ENCODE assay signal across 14 cellular contexts in genomic region chr11:70788247-70789022, GRCh38.
DNase-seq lines count a peak whose midpoint lies in the region; ATAC-seq and TF ChIP-seq lines count a peak whose summit lies in the region.
"Had no signal": no experiment of that assay in that cellular context is flagged by ENCODE, and none has a peak within 500 bp of the region (broad histone marks: within the 10 kb centered on the region; RNA-seq: fewer than 3 reads in every experiment).

No MANE protein-coding gene starts in this region.

- H3K4me1 ChIP-seq in mammary epithelial cell (ENCODE audit: insufficient read depth, low read length): peaks cover 13% of the 10 kb centered on the region
- H3K4me1 ChIP-seq: esophagus muscularis mucosa had no signal

- BruUV-seq in mammary epithelial cell (replicated peaks; lab: Mats Ljungman, UMichigan): no TSS peak

- no peaks in the 10 kb centered on the region for H3K79me2 ChIP-seq in mammary epithelial cell (ENCODE audit: insufficient read depth, low read length)

- H3K9me3 Mint-ChIP-seq in activated CD8-positive, alpha-beta memory T cell treated with anti-CD3 and anti-CD28 coated beads, Interleukin-2, amount 10 ng/mL, durations not matched to agents 7 days and 5 days (ENCODE audit: low read depth): peaks cover 6% of the 10 kb centered on the region

- H2AFZ ChIP-seq in mammary epithelial cell (ENCODE audit: low read depth, low read length): no peak overlapping the region

- no peaks in the 10 kb centered on the region for H3K27me3 ChIP-seq in mammary epithelial cell (ENCODE audit: insufficient read depth, low read length)
- H3K27me3 ChIP-seq: esophagus muscularis mucosa, right lobe of liver had no signal

- dilution Hi-C loops in mammary epithelial cell (cut with HindIII; ENCODE audit: low sequenced_read_pairs): no loop called here

- peak overlapping the region; percentile 23 for H3K27ac ChIP-seq in mammary epithelial cell (ENCODE audit: insufficient read depth, low read depth, low read length)
- H3K27ac ChIP-seq: esophagus muscularis mucosa, right lobe of liver had no signal

- H4K20me1 ChIP-seq in mammary epithelial cell (ENCODE audit: insufficient read depth, low read length): no peaks in the 10 kb centered on the region

- intact Hi-C loops in mammary epithelial cell (cut with micrococcal nuclease): no loop called here

- ATAC-seq in activated CD8-positive, alpha-beta memory T cell treated with anti-CD3 and anti-CD28 coated beads, Interleukin-2, amount 10 ng/mL, durations not matched to agents 7 days and 5 days: no peak

- no peaks in the 10 kb centered on the region for H3K27me3 Mint-ChIP-seq in activated CD8-positive, alpha-beta memory T cell treated with anti-CD3 and anti-CD28 coated beads, Interleukin-2, amount 10 ng/mL, durations not matched to agents 7 days and 5 days
- H3K27me3 Mint-ChIP-seq: activated naive CD8-positive, alpha-beta T cell treated with anti-CD3 and anti-CD28 coated beads for 36 hours had no signal

- no peak overlapping the region for H3K9ac ChIP-seq in mammary epithelial cell (ENCODE audit: insufficient read depth, low read length)

- H3K36me3 ChIP-seq in mammary epithelial cell (ENCODE audit: insufficient read depth, low read length): no peaks in the 10 kb centered on the region
- H3K36me3 ChIP-seq: esophagus muscularis mucosa, right lobe of liver had no signal

- CTCF ChIA-PET in mammary epithelial cell (lab: Charles Lee; ENCODE audit: low non-redundant PET): interaction anchor here (0.6 kb wide), 1 partner anchor 632 kb away, joined by 3 read pairs; no protein-coding TSS in a partner anchor
- CTCF ChIA-PET in activated CD8-positive, alpha-beta memory T cell treated with anti-CD3 and anti-CD28 coated beads, Interleukin-2, amount 10 ng/mL, durations not matched to agents 7 days and 5 days (lab: Charles Lee): interaction anchor here (0.6 kb wide), 1 partner anchor 933 kb away, joined by 3 read pairs; no protein-coding TSS in a partner anchor

- 72% methylated on average over 6 of the region's 18 CpGs for WGBS in mammary epithelial cell (ENCODE audit: low coverage, missing lambda C conversion rate)

- in situ Hi-C loops in mammary epithelial cell (cut with MboI; ENCODE audit: low sequenced_read_pairs in 2 of 2): no loop called here

- H3K27ac Mint-ChIP-seq in activated CD8-positive, alpha-beta memory T cell treated with anti-CD3 and anti-CD28 coated beads, Interleukin-2, amount 10 ng/mL, durations not matched to agents 7 days and 5 days: no peak overlapping the region
- H3K27ac Mint-ChIP-seq: activated naive CD8-positive, alpha-beta T cell treated with anti-CD3 and anti-CD28 coated beads for 36 hours had no signal

- TF ChIP-seq CTCF in mammary epithelial cell (conservative IDR thresholded peaks at IDR 0.05 in 1 of 2, IDR thresholded peaks at IDR 0.05 in 1 of 2; ENCODE audit: extremely low read depth in 1 of 2, insufficient read depth in 1 of 2, low read depth in 1 of 2, low read length in 2 of 2) (no peak), GM20000 (IDR thresholded peaks at IDR 0.05; ENCODE audit: extremely low read depth, missing control alignments) (no peak)

- H3K4me1 Mint-ChIP-seq in activated CD8-positive, alpha-beta memory T cell treated with anti-CD3 and anti-CD28 coated beads, Interleukin-2, amount 10 ng/mL, durations not matched to agents 7 days and 5 days: no peaks in the 10 kb centered on the region
- H3K4me1 Mint-ChIP-seq: activated naive CD8-positive, alpha-beta T cell treated with anti-CD3 and anti-CD28 coated beads for 36 hours had no signal

- H3K9me3 ChIP-seq in mammary epithelial cell (replicated peaks; ENCODE audit: insufficient read depth, low read length): no peaks in the 10 kb centered on the region

- no peak overlapping the region for H3K4me3 ChIP-seq in mammary epithelial cell (replicated peaks in 1 of 3; ENCODE audit: insufficient read depth in 1 of 3, low read depth in 2 of 3, low read length in 3 of 3)
- H3K4me3 ChIP-seq: esophagus muscularis mucosa, right lobe of liver had no signal

- H3K4me2 ChIP-seq in mammary epithelial cell (ENCODE audit: insufficient read depth, low read depth, low read length): peak overlapping the region; percentile 47

- peak; percentile 89 for DNase-seq in COLO829 (ENCODE audit: low spot score)
- peak; percentile 89 for DNase-seq in M059J (ENCODE audit: low read depth)
- peak; percentile 79 for DNase-seq in mammary epithelial cell
- peak; percentile 83 to 89 for DNase-seq in lung microvascular endothelial cell (ENCODE audit: low read depth in 2 of 2)
- DNase-seq in NCI-H2029 treated with DMSO at 0.1 percent for 48 hours (lab: John Stamatoyannopoulos, UW): no peak
- DNase-seq in NCI-H2171 treated with DMSO at 0.1 percent for 48 hours (lab: John Stamatoyannopoulos, UW): no peak
- no peak for DNase-seq in GM20000 (ENCODE audit: low spot score)
- no peak for DNase-seq in activated CD8-positive, alpha-beta memory T cell treated with anti-CD3 and anti-CD28 coated beads, Interleukin-2, amount 10 ng/mL, durations not matched to agents 7 days and 5 days
- DNase-seq: activated CD4-positive, alpha-beta T cell treated with anti-CD3 and anti-CD28 coated beads, Interleukin-2, amount 50 U/mL, for 1 hour; activated naive CD8-positive, alpha-beta T cell treated with anti-CD3 and anti-CD28 coated beads for 36 hours; DMS 273 treated with DMSO at 0.1 percent for 48 hours; NCI-H2081; right lobe of liver had no signal

- H3K4me3 Mint-ChIP-seq in activated CD8-positive, alpha-beta memory T cell treated with anti-CD3 and anti-CD28 coated beads, Interleukin-2, amount 10 ng/mL, durations not matched to agents 7 days and 5 days: no peak overlapping the region
- H3K4me3 Mint-ChIP-seq: activated naive CD8-positive, alpha-beta T cell treated with anti-CD3 and anti-CD28 coated beads for 36 hours had no signal

- H3K36me3 Mint-ChIP-seq in activated CD8-positive, alpha-beta memory T cell treated with anti-CD3 and anti-CD28 coated beads, Interleukin-2, amount 10 ng/mL, durations not matched to agents 7 days and 5 days: no peaks in the 10 kb centered on the region
- H3K36me3 Mint-ChIP-seq: activated naive CD8-positive, alpha-beta T cell treated with anti-CD3 and anti-CD28 coated beads for 36 hours had no signal

Comparison
In these comparisons a context has a peak if more than half of its experiments do, and no peak if none do; other contexts are left out.
1. DNase-seq: peak in COLO829 (single experiment), M059J (single experiment), mammary epithelial cell (single experiment) and lung microvascular endothelial cell (2 of 2); none in NCI-H2029 treated with DMSO at 0.1 percent for 48 hours (single experiment), NCI-H2171 treated with DMSO at 0.1 percent for 48 hours (single experiment), GM20000 (single experiment) and activated CD8-positive, alpha-beta memory T cell treated with anti-CD3 and anti-CD28 coated beads, Interleukin-2, amount 10 ng/mL, durations not matched to agents 7 days and 5 days (single experiment).